Comparison of ENCODE assay signal across 11 cellular contexts in genomic region chr4:173448103-173448502, GRCh38. TPM values are rescaled to one million over a fixed set of nuclear protein-coding genes. Genes with fewer than 3 reads are reported as not detected.
DNase-seq lines count a peak whose midpoint lies in the region; ATAC-seq, FAIRE-seq and TF ChIP-seq lines count a peak whose summit lies in the region.
"Had no signal": no experiment of that assay in that cellular context is flagged by ENCODE, and none has a peak within 500 bp of the region (broad histone marks: within the 10 kb centered on the region; RNA-seq: fewer than 3 reads in every experiment).

No MANE protein-coding gene starts in this region.

- H3K4me1 Mint-ChIP-seq in astrocyte (ENCODE audit: low read depth, unreplicated experiment), result no peaks in the 10 kb centered on the region
- H3K4me1 Mint-ChIP-seq in activated CD8-positive, alpha-beta T cell treated with anti-CD3 and anti-CD28 coated beads for 36 hours (ENCODE audit: low read depth), result no peaks in the 10 kb centered on the region
- H3K4me1 Mint-ChIP-seq in CD8-positive, alpha-beta memory T cell, result no peaks in the 10 kb centered on the region
- H3K4me1 Mint-ChIP-seq: CD14-positive monocyte had no signal

- H3K9me3 Mint-ChIP-seq in astrocyte (ENCODE audit: unreplicated experiment), result peaks cover 2% of the 10 kb centered on the region
- H3K9me3 Mint-ChIP-seq in activated CD8-positive, alpha-beta T cell treated with anti-CD3 and anti-CD28 coated beads for 36 hours, result no peaks in the 10 kb centered on the region
- H3K9me3 Mint-ChIP-seq in CD8-positive, alpha-beta memory T cell, result no peaks in the 10 kb centered on the region

- H3K79me2 ChIP-seq in astrocyte (ENCODE audit: insufficient read depth, low read length), result no peaks in the 10 kb centered on the region

- H3K4me3 ChIP-seq in astrocyte (ENCODE audit: insufficient read depth, low read depth, low read length), result no peak overlapping the region
- no peak overlapping the region for H3K4me3 ChIP-seq in CD8-positive, alpha-beta memory T cell (ENCODE audit: low read length)
- H3K4me3 ChIP-seq: spleen had no signal

- no peak overlapping the region for H3K27ac Mint-ChIP-seq in astrocyte (ENCODE audit: unreplicated experiment)
- H3K27ac Mint-ChIP-seq in activated CD8-positive, alpha-beta T cell treated with anti-CD3 and anti-CD28 coated beads for 36 hours, result no peak overlapping the region
- H3K27ac Mint-ChIP-seq in CD8-positive, alpha-beta memory T cell, result no peak overlapping the region
- H3K27ac Mint-ChIP-seq: CD14-positive monocyte had no signal

- H3K27ac ChIP-seq in astrocyte (ENCODE audit: low read depth, low read length), result no peak overlapping the region
- H3K27ac ChIP-seq in CD8-positive, alpha-beta memory T cell (ENCODE audit: low read depth, low read length), result no peak overlapping the region

- peaks cover 2% of the 10 kb centered on the region for H3K4me1 ChIP-seq in astrocyte (ENCODE audit: insufficient read depth, low read length)
- no peaks in the 10 kb centered on the region for H3K4me1 ChIP-seq in CD8-positive, alpha-beta memory T cell (ENCODE audit: insufficient read depth, low read length)

- H3K9me3 ChIP-seq in astrocyte (ENCODE audit: insufficient read depth, low read depth, low read length), result no peaks in the 10 kb centered on the region
- no peaks in the 10 kb centered on the region for H3K9me3 ChIP-seq in CD8-positive, alpha-beta memory T cell (ENCODE audit: low read length)
- H3K9me3 ChIP-seq: spleen had no signal

- H4K20me1 ChIP-seq in astrocyte (ENCODE audit: insufficient read depth, low read length), result no peaks in the 10 kb centered on the region

- no peaks in the 10 kb centered on the region for H3K27me3 Mint-ChIP-seq in astrocyte (ENCODE audit: low read depth, unreplicated experiment)
- H3K27me3 Mint-ChIP-seq in activated CD8-positive, alpha-beta T cell treated with anti-CD3 and anti-CD28 coated beads for 36 hours, result no peaks in the 10 kb centered on the region
- H3K27me3 Mint-ChIP-seq in CD8-positive, alpha-beta memory T cell, result no peaks in the 10 kb centered on the region

- no peaks in the 10 kb centered on the region for H3K36me3 Mint-ChIP-seq in astrocyte (ENCODE audit: low read depth, unreplicated experiment)
- no peaks in the 10 kb centered on the region for H3K36me3 Mint-ChIP-seq in activated CD8-positive, alpha-beta T cell treated with anti-CD3 and anti-CD28 coated beads for 36 hours (ENCODE audit: low read depth)
- H3K36me3 Mint-ChIP-seq in CD8-positive, alpha-beta memory T cell, result peaks cover 2 to 6% (median 3%) of the 10 kb centered on the region in 3 donors

- POLR2A ChIA-PET in activated CD8-positive, alpha-beta T cell treated with anti-CD3 and anti-CD28 coated beads for 36 hours (lab: Charles Lee), result no interaction called here
- POLR2A ChIA-PET in CD8-positive, alpha-beta memory T cell (lab: Charles Lee), result no interaction called here

- no peak overlapping the region for H3K4me3 Mint-ChIP-seq in astrocyte (ENCODE audit: unreplicated experiment)
- H3K4me3 Mint-ChIP-seq in activated CD8-positive, alpha-beta T cell treated with anti-CD3 and anti-CD28 coated beads for 36 hours, result no peak overlapping the region
- H3K4me3 Mint-ChIP-seq in CD8-positive, alpha-beta memory T cell, result no peak overlapping the region
- H3K4me3 Mint-ChIP-seq: CD14-positive monocyte had no signal

- no peak for TF ChIP-seq CTCF in astrocyte (IDR thresholded peaks at IDR 0.05; ENCODE audit: insufficient read depth, low read depth, low read length)
- TF ChIP-seq CTCF in activated CD8-positive, alpha-beta T cell treated with anti-CD3 and anti-CD28 coated beads for 36 hours (IDR thresholded peaks at IDR 0.05), result no peak

- no peaks in the 10 kb centered on the region for H3K27me3 ChIP-seq in astrocyte (ENCODE audit: insufficient read depth, low read length)
- H3K27me3 ChIP-seq in CD8-positive, alpha-beta memory T cell (ENCODE audit: insufficient read depth, low read length, poor library complexity, severe bottlenecking), result no peaks in the 10 kb centered on the region
- H3K27me3 ChIP-seq: spleen had no signal

- ATAC-seq in activated CD8-positive, alpha-beta T cell treated with anti-CD3 and anti-CD28 coated beads for 36 hours, result no peak

- CTCF ChIA-PET in activated CD8-positive, alpha-beta T cell treated with anti-CD3 and anti-CD28 coated beads for 36 hours (lab: Charles Lee), result no interaction called here
- CTCF ChIA-PET in CD8-positive, alpha-beta memory T cell (lab: Charles Lee), result no interaction called here

- H2AFZ ChIP-seq in astrocyte (ENCODE audit: low read depth, low read length), result no peak overlapping the region

- FAIRE-seq in astrocyte (lab: Jason Lieb, UNC), result no peak

- no peaks in the 10 kb centered on the region for H3K36me3 ChIP-seq in astrocyte (ENCODE audit: insufficient read depth, low read length)
- no peaks in the 10 kb centered on the region for H3K36me3 ChIP-seq in CD8-positive, alpha-beta memory T cell (ENCODE audit: insufficient read depth, low read length)
- H3K36me3 ChIP-seq: spleen had no signal

- H3K9ac ChIP-seq in astrocyte (ENCODE audit: low read length), result no peak overlapping the region

- H3K4me2 ChIP-seq in astrocyte (ENCODE audit: low read length), result no peak overlapping the region

- DNase-seq in Ammon's horn (ENCODE audit: low spot score) (peak; percentile 88), NCI-H187 treated with DMSO at 0.1 percent for 48 hours (lab: John Stamatoyannopoulos, UW) (peak; percentile 9), astrocyte (ENCODE audit: low read depth) (peak; percentile 59), midbrain (lab: John Stamatoyannopoulos, UW) (peak; percentile 60), GF-D8 (lab: John Stamatoyannopoulos, UW) (no peak), LoVo (ENCODE audit: low spot score) (no peak)
- DNase-seq in activated CD8-positive, alpha-beta T cell treated with anti-CD3 and anti-CD28 coated beads for 36 hours, result no peak
- no peak for DNase-seq in CD8-positive, alpha-beta memory T cell
- DNase-seq: spleen had no signal

- intact Hi-C loops in activated CD8-positive, alpha-beta T cell treated with anti-CD3 and anti-CD28 coated beads for 36 hours (cut with micrococcal nuclease), result no loop called here

RNA-seq across cellular contexts. Expression of gene SCRG1, which starts 49.2 kb away (rescaled TPM):
- total RNA-seq in astrocyte, result 4.3 and 7.3 TPM in 2 replicates
- not detected for total RNA-seq in activated CD8-positive, alpha-beta T cell treated with anti-CD3 and anti-CD28 coated beads for 36 hours
- total RNA-seq in CD8-positive, alpha-beta memory T cell, result not detected
- polyA plus RNA-seq in CD8-positive, alpha-beta memory T cell, result not detected
- total RNA-seq: activated CD8-positive, alpha-beta memory T cell treated with anti-CD3 and anti-CD28 coated beads for 36 hours had no signal

Comparison
In these comparisons a context has a peak if more than half of its experiments do, and no peak if none do; other contexts are left out.
1. DNase-seq: peak in Ammon's horn (single experiment), NCI-H187 treated with DMSO at 0.1 percent for 48 hours (single experiment), astrocyte (single experiment) and midbrain (single experiment); none in GF-D8 (single experiment), activated CD8-positive, alpha-beta T cell treated with anti-CD3 and anti-CD28 coated beads for 36 hours (single experiment), CD8-positive, alpha-beta memory T cell (0 of 5) and LoVo (single experiment).